Comparison of ENCODE assay signal across 16 cellular contexts in genomic region chr9:75146229-75146628, GRCh38. TPM values are rescaled to one million over a fixed set of nuclear protein-coding genes. Genes with fewer than 3 reads are reported as not detected.
DNase-seq lines count a peak whose midpoint lies in the region; ATAC-seq, FAIRE-seq and TF ChIP-seq lines count a peak whose summit lies in the region.
"Had no signal": no experiment of that assay in that cellular context is flagged by ENCODE, and none has a peak within 500 bp of the region (broad histone marks: within the 10 kb centered on the region; RNA-seq: fewer than 3 reads in every experiment).

No MANE protein-coding gene starts in this region.

- H3K4me3 ChIP-seq in epithelial cell of esophagus (ENCODE audit: low read length) (no peak overlapping the region), skeletal muscle cell (ENCODE audit: low read depth, low read length) (no peak overlapping the region)
- H3K4me3 ChIP-seq: ascending aorta, hepatocyte, lower lobe of right lung, pancreas, PC-9, vagina had no signal

- ATAC-seq in HG03378 (IDR thresholded peaks at IDR 0.05; ENCODE audit: unreplicated experiment), result no peak
- ATAC-seq: lower lobe of right lung, pancreas had no signal

- FAIRE-seq in HTR-8/SVneo (lab: Jason Lieb, UNC), result peak; percentile 26
- FAIRE-seq in GM12892 (lab: Jason Lieb, UNC), result no peak
- FAIRE-seq: pancreas had no signal

- H3K36me3 Mint-ChIP-seq in activated naive CD4-positive, alpha-beta T cell treated with anti-CD3 and anti-CD28 coated beads, Interleukin-2, amount 10 ng/mL, durations not matched to agents 7 days and 5 days, result peaks cover 69% of the 10 kb centered on the region

- H3K4me3 Mint-ChIP-seq in activated naive CD4-positive, alpha-beta T cell treated with anti-CD3 and anti-CD28 coated beads, Interleukin-2, amount 10 ng/mL, durations not matched to agents 7 days and 5 days, result no peak overlapping the region
- H3K4me3 Mint-ChIP-seq: B cell had no signal

- H3K9me3 Mint-ChIP-seq in activated naive CD4-positive, alpha-beta T cell treated with anti-CD3 and anti-CD28 coated beads, Interleukin-2, amount 10 ng/mL, durations not matched to agents 7 days and 5 days, result peaks cover 23% of the 10 kb centered on the region

- CTCF ChIA-PET in activated naive CD4-positive, alpha-beta T cell treated with anti-CD3 and anti-CD28 coated beads, Interleukin-2, amount 10 ng/mL, durations not matched to agents 7 days and 5 days (lab: Charles Lee), result interaction anchor here (2.1 kb wide), 1 partner anchor 39 kb away, joined by 7 read pairs; no protein-coding TSS in a partner anchor

- no peak for DNase-seq in activated naive CD4-positive, alpha-beta T cell treated with anti-CD3 and anti-CD28 coated beads, Interleukin-2, amount 10 ng/mL, durations not matched to agents 7 days and 5 days
- DNase-seq in activated naive CD4-positive, alpha-beta T cell (lab: John Stamatoyannopoulos, UW), result no peak
- no peak for DNase-seq in HTR-8/SVneo (ENCODE audit: insufficient read length, low spot score)
- peak; percentile 67 for DNase-seq in epithelial cell of esophagus (ENCODE audit: low read depth)
- DNase-seq in skeletal muscle cell (ENCODE audit: low read depth), result peak; percentile 25
- DNase-seq in NCI-H2107 (lab: John Stamatoyannopoulos, UW), result no peak
- DNase-seq in GM12892 (ENCODE audit: insufficient read length), result no peak
- DNase-seq: KBM-7, lower lobe of right lung, pancreas, PC-9 had no signal

- H3K4me1 Mint-ChIP-seq in activated naive CD4-positive, alpha-beta T cell treated with anti-CD3 and anti-CD28 coated beads, Interleukin-2, amount 10 ng/mL, durations not matched to agents 7 days and 5 days, result peaks cover 75% of the 10 kb centered on the region

- H3K27ac Mint-ChIP-seq in activated naive CD4-positive, alpha-beta T cell treated with anti-CD3 and anti-CD28 coated beads, Interleukin-2, amount 10 ng/mL, durations not matched to agents 7 days and 5 days, result peak overlapping the region; percentile 33
- H3K27ac Mint-ChIP-seq: B cell had no signal

- no peak for TF ChIP-seq CTCF in epithelial cell of esophagus (IDR thresholded peaks at IDR 0.05; ENCODE audit: insufficient read depth, low read depth, low read length, missing control alignments)

- no peak for TF ChIP-seq POLR2A in GM12892 (IDR thresholded peaks at IDR 0.05; ENCODE audit: low read depth, low read length)

- H3K27me3 Mint-ChIP-seq in activated naive CD4-positive, alpha-beta T cell treated with anti-CD3 and anti-CD28 coated beads, Interleukin-2, amount 10 ng/mL, durations not matched to agents 7 days and 5 days, result no peaks in the 10 kb centered on the region
- H3K27me3 Mint-ChIP-seq: B cell had no signal

RNA-seq across cellular contexts. Expression of gene OSTF1, which starts 57.9 kb away (rescaled TPM):
- polyA plus RNA-seq in GM12892 (2012; ENCODE audit: missing spikeins), result 59.5 TPM

RNA-seq across cellular contexts. Expression of gene NMRK1, which starts 58.3 kb away (rescaled TPM):
- polyA plus RNA-seq in GM12892 (2012; ENCODE audit: missing spikeins), result 6.4 TPM

Comparison
In these comparisons a context has a peak if more than half of its experiments do, and no peak if none do; other contexts are left out.
1. DNase-seq: peak in epithelial cell of esophagus (single experiment) and skeletal muscle cell (single experiment); none in activated naive CD4-positive, alpha-beta T cell treated with anti-CD3 and anti-CD28 coated beads, Interleukin-2, amount 10 ng/mL, durations not matched to agents 7 days and 5 days (single experiment), activated naive CD4-positive, alpha-beta T cell (0 of 4), HTR-8/SVneo (single experiment), NCI-H2107 (single experiment) and GM12892 (single experiment).